29 cellular contexts compared by ENCODE assay signal in genomic region chr9:125756499-125756898, GRCh38. TPM values are rescaled to one million over a fixed set of nuclear protein-coding genes. Genes with fewer than 3 reads are reported as not detected.
DNase-seq lines count a peak whose midpoint lies in the region; ATAC-seq, FAIRE-seq and TF ChIP-seq lines count a peak whose summit lies in the region.
"Had no signal": no experiment of that assay in that cellular context is flagged by ENCODE, and none has a peak within 500 bp of the region (broad histone marks: within the 10 kb centered on the region; RNA-seq: fewer than 3 reads in every experiment).

No MANE protein-coding gene starts in this region.

- dilution Hi-C loops in keratinocyte (cut with MboI; ENCODE audit: extremely low pct_ligation_motif_present, low sequenced_read_pairs) = no loop called here

- no peaks in the 10 kb centered on the region for H4K20me1 ChIP-seq in keratinocyte (ENCODE audit: control insufficient read depth, extremely low read depth, insufficient read depth, low read length)

- H3K27me3 ChIP-seq in cardiac muscle cell = no peaks in the 10 kb centered on the region
- H3K27me3 ChIP-seq in right atrium auricular region = no peaks in the 10 kb centered on the region
- no peaks in the 10 kb centered on the region for H3K27me3 ChIP-seq in keratinocyte (ENCODE audit: control insufficient read depth, extremely low read depth, insufficient read depth, low read length)
- H3K27me3 ChIP-seq in WERI-Rb-1 (ENCODE audit: insufficient read depth, low read depth, severe bottlenecking) = no peaks in the 10 kb centered on the region
- H3K27me3 ChIP-seq: breast epithelium, colonic mucosa had no signal

- H2AFZ ChIP-seq in keratinocyte (ENCODE audit: control insufficient read depth, low read length) = no peak overlapping the region
- H2AFZ ChIP-seq: PC-9 had no signal

- H3K36me3 ChIP-seq in cardiac muscle cell = no peaks in the 10 kb centered on the region
- H3K36me3 ChIP-seq in right atrium auricular region = no peaks in the 10 kb centered on the region
- peaks cover 0 to 5% of the 10 kb centered on the region in 2 experiments for H3K36me3 ChIP-seq in keratinocyte (ENCODE audit: control insufficient read depth in 2 of 2, extremely low read depth in 1 of 2, insufficient read depth in 2 of 2, low read length in 2 of 2)
- peaks cover 15% of the 10 kb centered on the region for H3K36me3 ChIP-seq in WERI-Rb-1
- H3K36me3 ChIP-seq: breast epithelium, colonic mucosa, lower lobe of right lung had no signal

- H3K27ac ChIP-seq in cardiac muscle cell = peak overlapping the region; percentile 67
- H3K27ac ChIP-seq in right atrium auricular region = no peak overlapping the region
- H3K27ac ChIP-seq in keratinocyte (ENCODE audit: control insufficient read depth, insufficient read depth, low read length) = no peak overlapping the region
- no peak overlapping the region for H3K27ac ChIP-seq in WERI-Rb-1
- H3K27ac ChIP-seq: breast epithelium, colonic mucosa, lower lobe of right lung, PC-9 had no signal

- peak in 1 of 2 donors; percentile 19 for DNase-seq in cardiac muscle cell (ENCODE audit: low read depth in 1 of 2, low spot score in 1 of 2)
- no peak for DNase-seq in right atrium auricular region (ENCODE audit: low spot score)
- DNase-seq in NCI-H82 treated with DMSO at 0.1 percent for 48 hours (lab: John Stamatoyannopoulos, UW; ENCODE audit: unreplicated experiment) = peak; percentile 38
- DNase-seq in keratinocyte (ENCODE audit: low read depth, low spot score) = no peak
- DNase-seq in NCI-H345 (lab: John Stamatoyannopoulos, UW) = no peak
- DNase-seq in WERI-Rb-1 = no peak
- DNase-seq: 8988T; activated CD4-positive, alpha-beta T cell treated with anti-CD3 and anti-CD28 coated beads, Interleukin-2, amount 50 U/mL, for 48 hours; activated naive CD4-positive, alpha-beta T cell treated with anti-CD3 and anti-CD28 coated beads, Interleukin-2, amount 50 U/mL, for 16 hours; amygdala; Calu3; colonic mucosa; effector memory CD8-positive, alpha-beta T cell; erythroblast; KG1; lower lobe of right lung; NCI-H1694 treated with DMSO at 0.1 percent for 48 hours; NCI-H2171; NCI-H510A treated with DMSO at 0.1 percent for 48 hours; nephron progenitor cell; PC-9; SHP77; stimulated activated naive CD4-positive, alpha-beta T cell; T-helper 9 cell had no signal

- H3K9me1 ChIP-seq in keratinocyte (ENCODE audit: control insufficient read depth, extremely low read depth, insufficient read depth, low read length) = no peaks in the 10 kb centered on the region

- H3K9ac ChIP-seq in keratinocyte (ENCODE audit: control insufficient read depth, extremely low read depth, insufficient read depth, low read length) = no peak overlapping the region

- H3K4me3 ChIP-seq in cardiac muscle cell (no peak overlapping the region), right atrium auricular region (no peak overlapping the region), keratinocyte (ENCODE audit: control insufficient read depth in 2 of 3, extremely low read depth in 1 of 3, insufficient read depth in 2 of 3, low read depth in 1 of 3, low read length in 3 of 3) (no peak overlapping the region), WERI-Rb-1 (ENCODE audit: low read depth, low read length) (no peak overlapping the region)
- H3K4me3 ChIP-seq: breast epithelium, colonic mucosa, HAP-1, lower lobe of right lung, PC-9 had no signal

- FAIRE-seq in keratinocyte (lab: Jason Lieb, UNC) = peak; percentile 29

- H3K4me1 ChIP-seq in cardiac muscle cell (ENCODE audit: low read depth) (peaks cover 91% of the 10 kb centered on the region), right atrium auricular region (peaks cover 0 to 47% of the 10 kb centered on the region in 2 donors), keratinocyte (ENCODE audit: control insufficient read depth, extremely low read depth, insufficient read depth, low read length) (peaks cover 15% of the 10 kb centered on the region)
- H3K4me1 ChIP-seq: breast epithelium, colonic mucosa had no signal

- H3K9me3 ChIP-seq in cardiac muscle cell (ENCODE audit: low read depth) (no peaks in the 10 kb centered on the region), right atrium auricular region (no peaks in the 10 kb centered on the region), keratinocyte (ENCODE audit: control insufficient read depth, low read depth, low read length) (no peaks in the 10 kb centered on the region), WERI-Rb-1 (ENCODE audit: severe bottlenecking) (no peaks in the 10 kb centered on the region)
- H3K9me3 ChIP-seq: breast epithelium, colonic mucosa, HAP-1, lower lobe of right lung had no signal

- TF ChIP-seq CTCF in cardiac muscle cell (IDR thresholded peaks at IDR 0.05; ENCODE audit: low read depth, low read length) (no peak), right atrium auricular region (IDR thresholded peaks at IDR 0.05) (no peak), keratinocyte (optimal IDR thresholded peaks at IDR 0.05 in 1 of 3, IDR thresholded peaks at IDR 0.05 in 1 of 3, conservative IDR thresholded peaks at IDR 0.05 in 1 of 3; ENCODE audit: extremely low read depth in 1 of 3, insufficient read depth in 2 of 3, low read length in 3 of 3) (no peak), WERI-Rb-1 (IDR thresholded peaks at IDR 0.05; ENCODE audit: low read depth, low read length) (no peak)

- ATAC-seq in GM19023 (IDR thresholded peaks at IDR 0.05; ENCODE audit: unreplicated experiment) (no peak), HG02678 (IDR thresholded peaks at IDR 0.05; ENCODE audit: unreplicated experiment) (no peak)
- ATAC-seq: effector memory CD8-positive, alpha-beta T cell; lower lobe of right lung; sciatic nerve had no signal

- no peak overlapping the region for H3K4me2 ChIP-seq in keratinocyte (ENCODE audit: control insufficient read depth, extremely low read depth, insufficient read depth, low read depth, low read length)
- H3K4me2 ChIP-seq: PC-9 had no signal

- H3K79me2 ChIP-seq in keratinocyte (ENCODE audit: control insufficient read depth, insufficient read depth, low read length) = peaks cover 72% of the 10 kb centered on the region

RNA-seq across cellular contexts. Expression of gene PBX3, which starts 9.3 kb away (rescaled TPM):
- total RNA-seq in cardiac muscle cell (134 and 293 TPM in 2 replicates), right atrium auricular region (10 to 100 TPM; 71.1 to 91.5 TPM)
- polyA plus RNA-seq in cardiac muscle cell (133 and 159 TPM in 2 replicates), keratinocyte (20.9 to 26.3 TPM (median 23.5 TPM) in 3 replicates)
- polyA plus RNA-seq in keratinocyte (2011; ENCODE audit: low read depth) = 7.4 TPM
- polyA plus RNA-seq in keratinocyte (2011; cell fraction: cytosol; rRNA removed) = 14.7 and 22.8 TPM in 2 replicates
- 33.9 and 36.7 TPM in 2 replicates for polyA plus RNA-seq in keratinocyte (2011; cell fraction: nucleus; rRNA removed)
- polyA plus RNA-seq in keratinocyte (2012; ENCODE audit: low replicate concordance) = 12.2 and 14.5 TPM in 2 replicates
- polyA minus RNA-seq in keratinocyte = 9.8 to 36.5 TPM (median 15.6 TPM) in 3 replicates
- polyA minus RNA-seq in keratinocyte (2011; cell fraction: cytosol; rRNA and poly(A)+ RNA removed) = 16.5 TPM
- 40.9 and 54.4 TPM in 2 replicates for polyA minus RNA-seq in keratinocyte (2011; cell fraction: nucleus; rRNA and poly(A)+ RNA removed)

RNA-seq across cellular contexts. Expression of gene MAPKAP1, which starts 49.5 kb away (rescaled TPM):
- total RNA-seq in cardiac muscle cell = 85.6 and 103 TPM in 2 replicates
- 66.7 TPM in 2 replicates for polyA plus RNA-seq in cardiac muscle cell
- total RNA-seq in right atrium auricular region = 10 to 100 TPM; 62.1 to 78.9 TPM
- polyA plus RNA-seq in keratinocyte = 105 to 145 TPM (median 129 TPM) in 3 replicates
- 41.9 TPM for polyA plus RNA-seq in keratinocyte (2011; ENCODE audit: low read depth)
- polyA plus RNA-seq in keratinocyte (2011; cell fraction: cytosol; rRNA removed) = 111 and 193 TPM in 2 replicates
- polyA plus RNA-seq in keratinocyte (2011; cell fraction: nucleus; rRNA removed) = 76.6 and 79.3 TPM in 2 replicates
- 59.1 and 87.3 TPM in 2 replicates for polyA plus RNA-seq in keratinocyte (2012; ENCODE audit: low replicate concordance)
- 131 to 227 TPM (median 175 TPM) in 3 replicates for polyA minus RNA-seq in keratinocyte
- 58.1 TPM for polyA minus RNA-seq in keratinocyte (2011; cell fraction: cytosol; rRNA and poly(A)+ RNA removed)
- 60.0 and 115 TPM in 2 replicates for polyA minus RNA-seq in keratinocyte (2011; cell fraction: nucleus; rRNA and poly(A)+ RNA removed)
